ENCODE assay signal across 14 cellular contexts in genomic region chr15:91860498-91860897, GRCh38.
"Had no signal": no experiment of that assay in that cellular context is flagged by ENCODE, and none has a peak within 500 bp of the region (broad histone marks: within the 10 kb centered on the region; RNA-seq: fewer than 3 reads in every experiment).

No MANE protein-coding gene starts in this region.

- H3K27ac ChIP-seq: breast epithelium, gastrocnemius medialis, pancreas had no signal

- H3K4me3 Mint-ChIP-seq: activated naive CD8-positive, alpha-beta T cell treated with anti-CD3 and anti-CD28 coated beads, Interleukin-2, amount 50 U/mL, for 24 hours; endodermal cell; nephron progenitor cell; stimulated activated effector memory CD8-positive, alpha-beta T cell treated with anti-CD3 and anti-CD28 coated beads, Interleukin-12 subunit alpha, Interleukin-12 subunit beta, amount 100 ng/mL, for 72 hours; type B pancreatic cell had no signal

- H3K27me3 ChIP-seq: breast epithelium, dorsolateral prefrontal cortex, gastrocnemius medialis, heart right ventricle, pancreas had no signal

- H3K4me1 ChIP-seq: pancreas had no signal

- H3K27me3 Mint-ChIP-seq: activated naive CD8-positive, alpha-beta T cell treated with anti-CD3 and anti-CD28 coated beads, Interleukin-2, amount 50 U/mL, for 24 hours had no signal

- H3K36me3 Mint-ChIP-seq: stimulated activated effector memory CD8-positive, alpha-beta T cell treated with anti-CD3 and anti-CD28 coated beads, Interleukin-12 subunit alpha, Interleukin-12 subunit beta, amount 100 ng/mL, for 72 hours; type B pancreatic cell had no signal

- H3K9me3 Mint-ChIP-seq: activated naive CD8-positive, alpha-beta T cell treated with anti-CD3 and anti-CD28 coated beads, Interleukin-2, amount 50 U/mL, for 24 hours; endodermal cell; nephron progenitor cell; stimulated activated effector memory CD8-positive, alpha-beta T cell treated with anti-CD3 and anti-CD28 coated beads, Interleukin-12 subunit alpha, Interleukin-12 subunit beta, amount 100 ng/mL, for 72 hours; type B pancreatic cell had no signal

- H3K36me3 ChIP-seq: breast epithelium, gastrocnemius medialis, pancreas had no signal

- ATAC-seq: activated naive CD8-positive, alpha-beta T cell treated with anti-CD3 and anti-CD28 coated beads, Interleukin-2, amount 50 U/mL, for 24 hours; stimulated activated effector memory CD8-positive, alpha-beta T cell treated with anti-CD3 and anti-CD28 coated beads, Interleukin-12 subunit alpha, Interleukin-12 subunit beta, amount 100 ng/mL, for 72 hours had no signal

- H3K4me3 ChIP-seq: breast epithelium, dorsolateral prefrontal cortex, gastrocnemius medialis, heart right ventricle, pancreas had no signal

- H3K9me3 ChIP-seq: breast epithelium, gastrocnemius medialis, heart right ventricle, pancreas had no signal

- DNase-seq: activated CD4-positive, CD25-positive, alpha-beta regulatory T cell treated with anti-CD3 and anti-CD28 coated beads, Interleukin-2, amount 50 U/mL, for 72 hours; activated naive CD4-positive, alpha-beta T cell; activated naive CD8-positive, alpha-beta T cell treated with anti-CD3 and anti-CD28 coated beads, Interleukin-2, amount 50 U/mL, for 24 hours; aorta; endodermal cell; gastrocnemius medialis; heart right ventricle; nephron progenitor cell; pancreas; stimulated activated CD4-positive, alpha-beta T cell treated with anti-CD3 and anti-CD28 coated beads, Interleukin-12 subunit alpha, Interleukin-12 subunit beta, amount 100 ng/mL, for 4 hours had no signal

- H3K27ac Mint-ChIP-seq: activated naive CD8-positive, alpha-beta T cell treated with anti-CD3 and anti-CD28 coated beads, Interleukin-2, amount 50 U/mL, for 24 hours; endodermal cell; nephron progenitor cell; stimulated activated effector memory CD8-positive, alpha-beta T cell treated with anti-CD3 and anti-CD28 coated beads, Interleukin-12 subunit alpha, Interleukin-12 subunit beta, amount 100 ng/mL, for 72 hours; type B pancreatic cell had no signal
